Comparison of ENCODE assay signal across 15 cellular contexts in genomic region chr22:30217698-30218565, GRCh38. TPM values are rescaled to one million over a fixed set of nuclear protein-coding genes. Genes with fewer than 3 reads are reported as not detected.
DNase-seq lines count a peak whose midpoint lies in the region; ATAC-seq, FAIRE-seq and TF ChIP-seq lines count a peak whose summit lies in the region.
"Had no signal": no experiment of that assay in that cellular context is flagged by ENCODE, and none has a peak within 500 bp of the region (broad histone marks: within the 10 kb centered on the region; RNA-seq: fewer than 3 reads in every experiment).

No MANE protein-coding gene starts in this region.

- TF ChIP-seq CTCF in A549 (IDR thresholded peaks at IDR 0.05) (no peak), mammary epithelial cell (conservative IDR thresholded peaks at IDR 0.05 in 1 of 2, IDR thresholded peaks at IDR 0.05 in 1 of 2; ENCODE audit: extremely low read depth in 1 of 2, insufficient read depth in 1 of 2, low read depth in 1 of 2, low read length in 2 of 2) (no peak), neural progenitor cell (IDR thresholded peaks at IDR 0.05) (no peak), GM10248 (IDR thresholded peaks at IDR 0.05; ENCODE audit: control extremely low read depth, extremely low read depth, low read depth, missing control alignments) (no peak)

- no peaks in the 10 kb centered on the region for H4K20me1 ChIP-seq in mammary epithelial cell (ENCODE audit: insufficient read depth, low read length)
- H4K20me1 ChIP-seq in neural progenitor cell (ENCODE audit: low read depth): no peaks in the 10 kb centered on the region

- TF ChIP-seq EP300 in A549 (IDR thresholded peaks at IDR 0.05): no peak

- no peaks in the 10 kb centered on the region for H3K9me3 ChIP-seq in A549
- H3K9me3 ChIP-seq in mammary epithelial cell (replicated peaks; ENCODE audit: insufficient read depth, low read length): no peaks in the 10 kb centered on the region
- no peaks in the 10 kb centered on the region for H3K9me3 ChIP-seq in neural progenitor cell (ENCODE audit: low read depth)
- H3K9me3 ChIP-seq: SJCRH30 had no signal

- TF ChIP-seq POLR2A in A549 (IDR thresholded peaks at IDR 0.05; ENCODE audit: low read length): no peak

- H3K27ac Mint-ChIP-seq in neural progenitor cell: no peak overlapping the region
- H3K27ac Mint-ChIP-seq: activated B cell treated with CpG ODN at 0.5 μM for 24 hours had no signal

- H3K4me3 Mint-ChIP-seq in neural progenitor cell: no peak overlapping the region
- H3K4me3 Mint-ChIP-seq: activated B cell treated with CpG ODN at 0.5 μM for 24 hours had no signal

- WGBS in A549 (ENCODE audit: missing lambda C conversion rate): 82% methylated on average over 18 of the region's 23 CpGs
- WGBS in mammary epithelial cell (ENCODE audit: low coverage, missing lambda C conversion rate): 2% methylated on average over 9 of the region's 23 CpGs

- H3K27me3 Mint-ChIP-seq in neural progenitor cell (ENCODE audit: insufficient read depth, low read depth): peaks cover 7% of the 10 kb centered on the region

- no peaks in the 10 kb centered on the region for H3K79me2 ChIP-seq in mammary epithelial cell (ENCODE audit: insufficient read depth, low read length)
- H3K79me2 ChIP-seq in neural progenitor cell (ENCODE audit: low read depth): no peaks in the 10 kb centered on the region

- peak overlapping the region; percentile 81 for H2AFZ ChIP-seq in mammary epithelial cell (ENCODE audit: low read depth, low read length)
- H2AFZ ChIP-seq in neural progenitor cell (replicated peaks): peak overlapping the region; percentile 57

- no peak for FAIRE-seq in A549 (lab: Jason Lieb, UNC)

- in situ Hi-C loops in mammary epithelial cell (cut with MboI; ENCODE audit: low sequenced_read_pairs in 2 of 2): no loop called here

- peak overlapping the region; percentile 95 to 100 for H3K27ac ChIP-seq in A549
- peak overlapping the region; percentile 57 for H3K27ac ChIP-seq in mammary epithelial cell (ENCODE audit: insufficient read depth, low read depth, low read length)
- no peak overlapping the region for H3K27ac ChIP-seq in neural progenitor cell
- H3K27ac ChIP-seq: SJCRH30 had no signal

- no peak overlapping the region for H3K4me2 ChIP-seq in A549
- H3K4me2 ChIP-seq in mammary epithelial cell (ENCODE audit: insufficient read depth, low read depth, low read length): peak overlapping the region; percentile 20
- no peak overlapping the region for H3K4me2 ChIP-seq in neural progenitor cell

- H3K4me1 ChIP-seq in A549: peaks cover 57% of the 10 kb centered on the region
- peaks cover 26% of the 10 kb centered on the region for H3K4me1 ChIP-seq in mammary epithelial cell (ENCODE audit: insufficient read depth, low read length)
- H3K4me1 ChIP-seq in neural progenitor cell: no peaks in the 10 kb centered on the region
- H3K4me1 ChIP-seq: SJCRH30 had no signal

- dilution Hi-C loops in mammary epithelial cell (cut with HindIII; ENCODE audit: low sequenced_read_pairs): no loop called here

- no peak overlapping the region for H3K4me3 ChIP-seq in A549
- no peak overlapping the region for H3K4me3 ChIP-seq in mammary epithelial cell (replicated peaks in 1 of 3; ENCODE audit: insufficient read depth in 1 of 3, low read depth in 2 of 3, low read length in 3 of 3)
- no peak overlapping the region for H3K4me3 ChIP-seq in neural progenitor cell
- H3K4me3 ChIP-seq: SJCRH30 had no signal

- intact Hi-C loops in mammary epithelial cell (cut with micrococcal nuclease): no loop called here

- H3K27me3 ChIP-seq in mammary epithelial cell (ENCODE audit: insufficient read depth, low read length) (no peaks in the 10 kb centered on the region), neural progenitor cell (no peaks in the 10 kb centered on the region)
- H3K27me3 ChIP-seq: SJCRH30 had no signal

- H3K36me3 Mint-ChIP-seq in neural progenitor cell: no peaks in the 10 kb centered on the region

- BruUV-seq in mammary epithelial cell (replicated peaks; lab: Mats Ljungman, UMichigan): no TSS peak

- H3K9ac ChIP-seq in mammary epithelial cell (ENCODE audit: insufficient read depth, low read length) (peak overlapping the region; percentile 32), neural progenitor cell (no peak overlapping the region)

- POLR2A ChIA-PET in A549 (lab: Yijun Ruan, JAX): no interaction called here
- POLR2A ChIA-PET in GM10248 (lab: Yijun Ruan, JAX): no interaction called here

- TF ChIP-seq RAD21 in A549 (conservative IDR thresholded peaks at IDR 0.05 in 1 of 2, IDR thresholded peaks at IDR 0.05 in 1 of 2): no peak

- CTCF ChIA-PET in A549 (lab: Yijun Ruan, JAX): interaction anchor here (1.0 to 1.5 kb wide), 2 partner anchors 17 to 19 kb away, joined by 3 to 6 read pairs; no protein-coding TSS in a partner anchor
- CTCF ChIA-PET in mammary epithelial cell (lab: Charles Lee; ENCODE audit: low non-redundant PET): no interaction called here
- CTCF ChIA-PET in GM10248 (lab: Yijun Ruan, JAX): no interaction called here

- peaks cover 15% of the 10 kb centered on the region for H3K4me1 Mint-ChIP-seq in neural progenitor cell

- no peaks in the 10 kb centered on the region for H3K9me3 Mint-ChIP-seq in neural progenitor cell
- H3K9me3 Mint-ChIP-seq: activated B cell treated with CpG ODN at 0.5 μM for 24 hours had no signal

- no peak for DNase-seq in A549 (ENCODE audit: low read depth in 1 of 2, low spot score in 1 of 2)
- DNase-seq in GM03348 (ENCODE audit: low spot score): peak; percentile 58
- peak; percentile 37 for DNase-seq in mammary epithelial cell
- no peak for DNase-seq in neural progenitor cell (ENCODE audit: low spot score)
- DNase-seq in GM10248 (ENCODE audit: extremely low spot score): no peak
- DNase-seq in NCI-H2107 treated with DMSO at 0.1 percent for 48 hours (lab: John Stamatoyannopoulos, UW; ENCODE audit: unreplicated experiment): no peak
- DNase-seq: activated B cell treated with CpG ODN at 0.5 μM for 24 hours; foreskin melanocyte; islet precursor cell; NCI-H524 treated with DMSO at 0.1 percent for 48 hours; SJCRH30; stimulated activated CD4-positive, alpha-beta T cell treated with anti-CD3 and anti-CD28 coated beads, Interleukin-15, amount 100 ng/mL, for 24 hours had no signal

- no peaks in the 10 kb centered on the region for H3F3A ChIP-seq in neural progenitor cell (ENCODE audit: low read depth)

- H3K36me3 ChIP-seq in mammary epithelial cell (ENCODE audit: insufficient read depth, low read length) (no peaks in the 10 kb centered on the region), neural progenitor cell (no peaks in the 10 kb centered on the region)
- H3K36me3 ChIP-seq: SJCRH30 had no signal

- no peak for ATAC-seq in A549
- ATAC-seq in GM18868 (IDR thresholded peaks at IDR 0.05; ENCODE audit: unreplicated experiment): no peak
- no peak for ATAC-seq in HG02970 (IDR thresholded peaks at IDR 0.05; ENCODE audit: low FRiP score, unreplicated experiment)

TF ChIP-seq in A549, 52 proteins besides CTCF, POLR2A, EP300 and RAD21 (continues in another document):
- TF ChIP-seq RNF2 (IDR thresholded peaks at IDR 0.05; ENCODE audit: borderline replicate concordance, low read depth): no peak
- TF ChIP-seq NFE2L2 (conservative IDR thresholded peaks at IDR 0.05; ENCODE audit: low read length): no peak
- TF ChIP-seq KDM1A (IDR thresholded peaks at IDR 0.05; ENCODE audit: low read depth): no peak
- TF ChIP-seq ELK1 (IDR thresholded peaks at IDR 0.05; ENCODE audit: low read depth, low read length): no peak
- TF ChIP-seq KDM5A (IDR thresholded peaks at IDR 0.05): no peak
- TF ChIP-seq ZC3H11A (IDR thresholded peaks at IDR 0.05): no peak
- TF ChIP-seq GATA3 (IDR thresholded peaks at IDR 0.05; ENCODE audit: borderline replicate concordance): no peak
- no peak for TF ChIP-seq CEBPB (IDR thresholded peaks at IDR 0.05)
- TF ChIP-seq BHLHE40 (IDR thresholded peaks at IDR 0.05; ENCODE audit: low read depth, low read length): no peak
- TF ChIP-seq CHD2 (IDR thresholded peaks at IDR 0.05; ENCODE audit: low read length, partially characterized antibody): no peak

RNA-seq across cellular contexts. Expression of gene LIF, which starts 28.6 kb away (rescaled TPM):
- polyA plus RNA-seq in A549 (2011; rRNA removed) (54.5 and 64.7 TPM in 2 replicates), A549 (2017; fragmentation: RNase III; extraction: RNeasy Plus Mini Kit Qiagen cat#74134 plus additional on column Dnase treatment) (40.7 to 49.3 TPM (median 44.3 TPM) in 3 replicates), mammary epithelial cell (7.8 TPM)
- polyA plus RNA-seq in A549 (2012; cell fraction: cytosol; rRNA removed): 53.0 and 70.6 TPM in 2 replicates
- polyA plus RNA-seq in A549 (2012; cell fraction: nucleus; rRNA removed): 279 and 384 TPM in 2 replicates
- 62.7 and 126 TPM in 2 replicates for polyA minus RNA-seq in A549 (2011; rRNA and poly(A)+ RNA removed)
- total RNA-seq in mammary epithelial cell (10 to 100 TPM; 31.2 to 35.8 TPM), neural progenitor cell (ENCODE audit: low replicate concordance) (0.21 and 0.50 TPM in 2 replicates)
- polyA minus RNA-seq in mammary epithelial cell: 12.0 TPM

RNA-seq across cellular contexts. Expression of gene OSM, which starts 48.7 kb away (rescaled TPM):
- polyA plus RNA-seq in A549 (2011; rRNA removed): not detected in 2 replicates
- 0.03 and 0.09 TPM in 2 replicates for polyA plus RNA-seq in A549 (2012; cell fraction: cytosol; rRNA removed)
- 0.47 and 0.49 TPM in 2 replicates for polyA plus RNA-seq in A549 (2012; cell fraction: nucleus; rRNA removed)
- not detected in 3 replicates for polyA plus RNA-seq in A549 (2017; fragmentation: RNase III; extraction: RNeasy Plus Mini Kit Qiagen cat#74134 plus additional on column Dnase treatment)
- polyA minus RNA-seq in A549 (2011; rRNA and poly(A)+ RNA removed): not detected in 2 replicates
- total RNA-seq in mammary epithelial cell: not detected
- not detected for polyA plus RNA-seq in mammary epithelial cell
- not detected for polyA minus RNA-seq in mammary epithelial cell
- not detected in 2 replicates for total RNA-seq in neural progenitor cell (ENCODE audit: low replicate concordance)
- total RNA-seq: SJCRH30 had no signal
- polyA plus RNA-seq: neural cell had no signal

Comparison
In these comparisons a context has a peak if more than half of its experiments do, and no peak if none do; other contexts are left out.
1. DNase-seq: peak in GM03348 (single experiment) and mammary epithelial cell (single experiment); none in A549 (0 of 2), neural progenitor cell (single experiment), GM10248 (single experiment) and NCI-H2107 treated with DMSO at 0.1 percent for 48 hours (single experiment).
2. RNA of gene LIF, which starts 28.6 kb away (total RNA-seq): 31.2 to 35.8 TPM in mammary epithelial cell; 0.21 to 0.50 TPM in neural progenitor cell; every median in the first group is over 10 times any median in the second.